ENCODE assay signal across 16 cellular contexts in the genomic region with DNA sequence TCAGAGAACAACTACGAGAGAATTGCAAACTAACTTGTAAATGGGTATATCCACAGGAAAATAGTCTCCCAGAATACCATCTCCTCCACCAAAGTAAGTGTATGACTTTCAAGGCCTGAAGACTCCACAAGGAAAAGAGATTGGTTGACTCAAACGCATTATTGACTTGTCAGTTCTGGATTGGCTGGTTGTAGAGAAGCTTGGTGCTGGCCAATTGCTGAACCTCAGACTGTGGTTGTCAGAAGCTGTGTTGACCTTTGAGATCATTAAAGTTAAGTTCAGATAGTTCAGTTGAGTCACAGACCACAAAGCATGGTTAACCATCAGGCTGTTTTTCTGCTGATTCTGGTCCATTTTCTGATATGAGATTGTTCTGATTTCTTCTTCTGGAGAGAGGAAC.
"Had no signal": no experiment of that assay in that cellular context is flagged by ENCODE, and none has a peak within 500 bp of the region (broad histone marks: within the 10 kb centered on the region; RNA-seq: fewer than 3 reads in every experiment).

No MANE protein-coding gene starts in this region.

- H3K4me3 ChIP-seq: breast epithelium, PC-9 had no signal

- DNase-seq: activated CD4-positive, alpha-beta memory T cell treated with anti-CD3 and anti-CD28 coated beads for 36 hours; activated CD4-positive, alpha-beta T cell treated with anti-CD3 and anti-CD28 coated beads, Interleukin-2, amount 10 ng/mL, durations not matched to agents 7 days and 5 days; activated CD4-positive, CD25-positive, alpha-beta regulatory T cell; activated CD8-positive, alpha-beta memory T cell treated with anti-CD3 and anti-CD28 coated beads for 24 hours; activated gamma-delta T cell; activated naive CD4-positive, alpha-beta T cell treated with anti-CD3 and anti-CD28 coated beads for 36 hours; activated T-cell treated with anti-CD3 and anti-CD28 coated beads, Interleukin-2, amount 50 U/mL, for 4 hours; anterior cingulate cortex; caudate nucleus; Kasumi-1; KBM-7; NCI-H1694 treated with DMSO at 0.1 percent for 48 hours; NCI-H526 treated with DMSO at 0.1 percent for 48 hours; PC-9; SIG-M5 had no signal
